ENCODE assay signal across 9 cellular contexts in genomic region chr10:70296406-70296899, GRCh38. TPM values are rescaled to one million over a fixed set of nuclear protein-coding genes. Genes with fewer than 3 reads are reported as not detected.
DNase-seq lines count a peak whose midpoint lies in the region; ATAC-seq and TF ChIP-seq lines count a peak whose summit lies in the region.
"Had no signal": no experiment of that assay in that cellular context is flagged by ENCODE, and none has a peak within 500 bp of the region (broad histone marks: within the 10 kb centered on the region; RNA-seq: fewer than 3 reads in every experiment).

No MANE protein-coding gene starts in this region.

- H3K4me2 ChIP-seq in fibroblast of lung (ENCODE audit: extremely low read depth, insufficient read depth, low read length) (peak overlapping the region; percentile 61), trophoblast cell (ENCODE audit: low read length) (no peak overlapping the region)

- H3K36me3 ChIP-seq in fibroblast of lung (ENCODE audit: control insufficient read depth, insufficient read depth, low read length), result no peaks in the 10 kb centered on the region
- no peaks in the 10 kb centered on the region for H3K36me3 ChIP-seq in trophoblast cell (ENCODE audit: control insufficient read depth in 1 of 2, insufficient read depth in 2 of 2, low read length in 2 of 2)

- H3K79me2 ChIP-seq in fibroblast of lung (ENCODE audit: control insufficient read depth, insufficient read depth, low read length) (no peaks in the 10 kb centered on the region), trophoblast cell (ENCODE audit: control insufficient read depth, insufficient read depth, low read length, poor library complexity) (no peaks in the 10 kb centered on the region)

- H3K9me3 ChIP-seq in fibroblast of lung (ENCODE audit: control insufficient read depth, insufficient read depth, low read depth, low read length) (no peaks in the 10 kb centered on the region), trophoblast cell (ENCODE audit: insufficient read depth, low read depth, low read length) (peaks cover 1% of the 10 kb centered on the region)

- H2BK5ac ChIP-seq in trophoblast cell (ENCODE audit: low read depth, low read length, poor library complexity), result no peak overlapping the region

- H2BK120ac ChIP-seq in trophoblast cell (ENCODE audit: insufficient read depth, low read length, poor library complexity), result no peak overlapping the region

- no peak for ATAC-seq in HG02623 (IDR thresholded peaks at IDR 0.05; ENCODE audit: unreplicated experiment)

- H2BK12ac ChIP-seq in trophoblast cell (ENCODE audit: low read length), result no peak overlapping the region

- no peak overlapping the region for H4K91ac ChIP-seq in trophoblast cell (ENCODE audit: low read depth, low read length)

- peaks cover 5% of the 10 kb centered on the region for H3K4me1 ChIP-seq in fibroblast of lung (ENCODE audit: control insufficient read depth, extremely low read depth, insufficient read depth, low read length)
- H3K4me1 ChIP-seq in trophoblast cell (ENCODE audit: control insufficient read depth in 1 of 2, insufficient read depth in 2 of 2, low read length in 2 of 2), result no peaks in the 10 kb centered on the region

- DNase-seq in DMS53 treated with DMSO at 0.1 percent for 48 hours (lab: John Stamatoyannopoulos, UW; ENCODE audit: unreplicated experiment), result peak; percentile 89
- DNase-seq in fibroblast of lung (ENCODE audit: low read depth in 2 of 2), result peak; percentile 86 to 94
- DNase-seq in trophoblast cell, result peak; percentile 11 to 13
- no peak for DNase-seq in NCI-H2107 (lab: John Stamatoyannopoulos, UW)
- DNase-seq in activated gamma-delta T cell treated with Interleukin-2 at 50 U/mL for 16 hours, result no peak
- no peak for DNase-seq in HuH-7.5 (ENCODE audit: low spot score)

- no peak overlapping the region for H3K14ac ChIP-seq in trophoblast cell (ENCODE audit: low read length)

- H4K8ac ChIP-seq in trophoblast cell (ENCODE audit: low read depth, low read length), result no peak overlapping the region

- no peak overlapping the region for H3K23ac ChIP-seq in trophoblast cell (ENCODE audit: low read length)

- peak overlapping the region; percentile 41 for H3K27ac ChIP-seq in fibroblast of lung (ENCODE audit: insufficient read depth, low read length)
- H3K27ac ChIP-seq in trophoblast cell (ENCODE audit: low read depth, low read length), result no peak overlapping the region

- H3K27me3 ChIP-seq in fibroblast of lung (ENCODE audit: control insufficient read depth, insufficient read depth, low read length) (no peaks in the 10 kb centered on the region), trophoblast cell (ENCODE audit: insufficient read depth, low read length) (no peaks in the 10 kb centered on the region)

- H4K12ac ChIP-seq in trophoblast cell (ENCODE audit: low read depth, low read length), result no peak overlapping the region

- H3K9ac ChIP-seq in fibroblast of lung (ENCODE audit: insufficient read depth, low read length) (no peak overlapping the region), trophoblast cell (ENCODE audit: low read length) (no peak overlapping the region)

- H2AFZ ChIP-seq in fibroblast of lung (ENCODE audit: low read length) (no peak overlapping the region), trophoblast cell (ENCODE audit: insufficient read depth, low read length, poor library complexity) (no peak overlapping the region)

- H3K4ac ChIP-seq in trophoblast cell (ENCODE audit: low read depth, low read length), result no peak overlapping the region

- no peak overlapping the region for H3K4me3 ChIP-seq in fibroblast of lung (replicated peaks in 1 of 4; ENCODE audit: control extremely low read depth in 1 of 4, insufficient read depth in 1 of 4, low read depth in 3 of 4, low read length in 4 of 4)
- H3K4me3 ChIP-seq in trophoblast cell (ENCODE audit: low read depth, low read length), result no peak overlapping the region

- no peak overlapping the region for H3K18ac ChIP-seq in trophoblast cell (ENCODE audit: low read length)

- no peaks in the 10 kb centered on the region for H4K20me1 ChIP-seq in fibroblast of lung (ENCODE audit: control insufficient read depth, extremely low read depth, insufficient read depth, low read length)

- H3K79me1 ChIP-seq in trophoblast cell (ENCODE audit: low read length), result no peaks in the 10 kb centered on the region

- TF ChIP-seq CTCF in fibroblast of lung (conservative IDR thresholded peaks at IDR 0.05 in 1 of 2, IDR thresholded peaks at IDR 0.05 in 1 of 2; ENCODE audit: low read depth in 1 of 2, low read length in 2 of 2), result no peak

- no peak overlapping the region for H2AK5ac ChIP-seq in trophoblast cell (ENCODE audit: low read length)

- no CpG with 5 or more reads among the region's 12 CpGs for WGBS in trophoblast cell (ENCODE audit: extremely low coverage, insufficient coverage, insufficient read length)

TF ChIP-seq in PFSK-1, 5 proteins besides CTCF, POLR2A, EP300 and RAD21:
- TF ChIP-seq FOXP2 (optimal IDR thresholded peaks at IDR 0.05; ENCODE audit: borderline replicate concordance, extremely low read depth, extremely low read length, insufficient read depth), result peak; percentile 41
- no peak for TF ChIP-seq TAF1 (IDR thresholded peaks at IDR 0.05; ENCODE audit: borderline replicate concordance, insufficient read depth, low read length)

RNA-seq across cellular contexts. Expression of gene NPFFR1, which starts 12.6 kb away (rescaled TPM):
- not detected for polyA plus RNA-seq in PFSK-1 (2012; ENCODE audit: insufficient read length, low read depth)
- under 0.01 TPM in 1 of 2 replicates, not detected in the other for total RNA-seq in fibroblast of lung
- polyA plus RNA-seq in fibroblast of lung, result not detected in 2 replicates
- not detected in 2 replicates for polyA plus RNA-seq in fibroblast of lung (2012)
- not detected in 2 replicates for polyA minus RNA-seq in fibroblast of lung (ENCODE audit: low replicate concordance)
- polyA plus RNA-seq in trophoblast cell (2013), result not detected in 2 replicates
- total RNA-seq: activated CD8-positive, alpha-beta memory T cell treated with anti-CD3 and anti-CD28 coated beads for 36 hours had no signal

Comparison
In these comparisons a context has a peak if more than half of its experiments do, and no peak if none do; other contexts are left out.
1. DNase-seq: peak in DMS53 treated with DMSO at 0.1 percent for 48 hours (single experiment), fibroblast of lung (2 of 2) and trophoblast cell (2 of 2); none in NCI-H2107 (single experiment), activated gamma-delta T cell treated with Interleukin-2 at 50 U/mL for 16 hours (single experiment) and HuH-7.5 (single experiment).